26 cellular contexts compared by ENCODE assay signal in the genomic region with DNA sequence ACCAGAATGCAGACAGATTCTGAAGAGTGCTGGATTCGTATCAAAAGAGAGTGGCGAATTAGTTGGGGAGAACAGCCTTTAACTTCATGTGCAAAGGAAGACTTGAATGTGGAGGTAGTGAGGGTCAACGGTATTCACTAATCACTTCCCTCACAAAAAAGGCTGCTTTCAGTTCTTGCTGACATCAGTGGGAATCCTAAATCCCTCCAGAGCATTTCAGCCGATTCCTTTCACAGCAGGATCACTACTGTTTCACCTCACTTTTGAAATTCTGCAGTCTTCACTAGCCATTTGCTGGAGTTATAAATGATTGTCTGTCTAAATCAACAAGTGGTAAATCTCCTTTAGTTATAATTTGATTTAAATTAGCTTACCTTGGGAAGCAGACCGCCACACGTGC.
"Had no signal": no experiment of that assay in that cellular context is flagged by ENCODE, and none has a peak within 500 bp of the region (broad histone marks: within the 10 kb centered on the region; RNA-seq: fewer than 3 reads in every experiment).

No MANE protein-coding gene starts in this region.

- DNase-seq: activated CD4-positive, alpha-beta T cell treated with anti-CD3 and anti-CD28 coated beads for 48 hours; activated CD4-positive, alpha-beta T cell treated with anti-CD3 and anti-CD28 coated beads, Interleukin-2, amount 50 U/mL, for 48 hours; activated CD4-positive, CD25-positive, alpha-beta regulatory T cell treated with anti-CD3 and anti-CD28 coated beads, Interleukin-2, amount 50 U/mL, for 72 hours; activated CD8-positive, alpha-beta memory T cell treated with anti-CD3 and anti-CD28 coated beads, Interleukin-2, amount 10 ng/mL, durations not matched to agents 7 days and 5 days; activated effector memory CD4-positive, alpha-beta T cell treated with anti-CD3 and anti-CD28 coated beads, Interleukin-2, amount 50 U/mL, for 16 hours; activated naive CD4-positive, alpha-beta T cell treated with Interleukin-2 at 50 U/mL for 16 hours; activated naive CD8-positive, alpha-beta T cell treated with anti-CD3 and anti-CD28 coated beads, Interleukin-2, amount 50 U/mL, for 24 hours; activated T-cell treated with anti-CD3 and anti-CD28 coated beads, Interleukin-2, amount 50 U/mL, for 4 hours; amniotic stem cell; body of pancreas; Kasumi-1; KBM-7; NCI-H146; NCI-H187 treated with DMSO at 0.1 percent for 48 hours; NCI-H2081 treated with DMSO at 0.1 percent for 48 hours; NCI-H446; NCI-H524; NCI-H748 treated with DMSO at 0.1 percent for 48 hours; Peyer's patch; Right ventricle myocardium superior; SJCRH30 had no signal

- H3K4me3 Mint-ChIP-seq: activated CD8-positive, alpha-beta memory T cell treated with anti-CD3 and anti-CD28 coated beads, Interleukin-2, amount 10 ng/mL, durations not matched to agents 7 days and 5 days; activated naive CD8-positive, alpha-beta T cell treated with anti-CD3 and anti-CD28 coated beads, Interleukin-2, amount 50 U/mL, for 24 hours; activated T-cell treated with anti-CD3 and anti-CD28 coated beads, Interleukin-2, amount 50 U/mL, for 4 hours; central memory CD8-positive, alpha-beta T cell; T-helper 1 cell treated with Interleukin-12 subunit alpha and Interleukin-12 subunit beta and Interleukin-4 antibody, amounts not matched to agents 30 μg/mL and 1 μg/mL, for 36 hours had no signal

- H3K4me1 Mint-ChIP-seq: activated CD8-positive, alpha-beta memory T cell treated with anti-CD3 and anti-CD28 coated beads, Interleukin-2, amount 10 ng/mL, durations not matched to agents 7 days and 5 days; activated naive CD8-positive, alpha-beta T cell treated with anti-CD3 and anti-CD28 coated beads, Interleukin-2, amount 50 U/mL, for 24 hours; central memory CD8-positive, alpha-beta T cell had no signal

- H3K36me3 Mint-ChIP-seq: activated CD8-positive, alpha-beta memory T cell treated with anti-CD3 and anti-CD28 coated beads, Interleukin-2, amount 10 ng/mL, durations not matched to agents 7 days and 5 days; activated naive CD4-positive, alpha-beta T cell treated with anti-CD3 and anti-CD28 coated beads, Interleukin-2, amount 50 U/mL, for 72 hours had no signal

- H3K27me3 Mint-ChIP-seq: activated CD8-positive, alpha-beta memory T cell treated with anti-CD3 and anti-CD28 coated beads, Interleukin-2, amount 10 ng/mL, durations not matched to agents 7 days and 5 days; activated naive CD8-positive, alpha-beta T cell treated with anti-CD3 and anti-CD28 coated beads, Interleukin-2, amount 50 U/mL, for 24 hours; central memory CD8-positive, alpha-beta T cell had no signal

- H3K9me3 ChIP-seq: ascending aorta, body of pancreas, Peyer's patch, SJCRH30 had no signal

- H3K4me1 ChIP-seq: ascending aorta, body of pancreas, Peyer's patch, SJCRH30 had no signal

- H3K27ac Mint-ChIP-seq: activated CD8-positive, alpha-beta memory T cell treated with anti-CD3 and anti-CD28 coated beads, Interleukin-2, amount 10 ng/mL, durations not matched to agents 7 days and 5 days; activated naive CD4-positive, alpha-beta T cell treated with anti-CD3 and anti-CD28 coated beads, Interleukin-2, amount 50 U/mL, for 72 hours; activated naive CD8-positive, alpha-beta T cell treated with anti-CD3 and anti-CD28 coated beads, Interleukin-2, amount 50 U/mL, for 24 hours; T-helper 1 cell treated with Interleukin-12 subunit alpha and Interleukin-12 subunit beta and Interleukin-4 antibody, amounts not matched to agents 30 μg/mL and 1 μg/mL, for 36 hours had no signal

- ATAC-seq: activated CD8-positive, alpha-beta memory T cell treated with anti-CD3 and anti-CD28 coated beads, Interleukin-2, amount 10 ng/mL, durations not matched to agents 7 days and 5 days; activated naive CD4-positive, alpha-beta T cell treated with anti-CD3 and anti-CD28 coated beads, Interleukin-2, amount 50 U/mL, for 72 hours; activated naive CD8-positive, alpha-beta T cell treated with anti-CD3 and anti-CD28 coated beads, Interleukin-2, amount 50 U/mL, for 24 hours; activated T-cell treated with anti-CD3 and anti-CD28 coated beads, Interleukin-2, amount 50 U/mL, for 4 hours; body of pancreas had no signal

- H3K9me3 Mint-ChIP-seq: activated naive CD8-positive, alpha-beta T cell treated with anti-CD3 and anti-CD28 coated beads, Interleukin-2, amount 50 U/mL, for 24 hours; activated T-cell treated with anti-CD3 and anti-CD28 coated beads, Interleukin-2, amount 50 U/mL, for 4 hours; T-helper 1 cell treated with Interleukin-12 subunit alpha and Interleukin-12 subunit beta and Interleukin-4 antibody, amounts not matched to agents 30 μg/mL and 1 μg/mL, for 36 hours had no signal

- H3K27me3 ChIP-seq: ascending aorta, body of pancreas, Peyer's patch had no signal

- H3K27ac ChIP-seq: ascending aorta, body of pancreas, Peyer's patch, RWPE1, SJCRH30 had no signal

- H3K36me3 ChIP-seq: ascending aorta, Peyer's patch, SJCRH30 had no signal

- H3K4me3 ChIP-seq: ascending aorta, body of pancreas, Peyer's patch, SJCRH30 had no signal
